Comparison of ENCODE assay signal across 14 cellular contexts in the genomic region with DNA sequence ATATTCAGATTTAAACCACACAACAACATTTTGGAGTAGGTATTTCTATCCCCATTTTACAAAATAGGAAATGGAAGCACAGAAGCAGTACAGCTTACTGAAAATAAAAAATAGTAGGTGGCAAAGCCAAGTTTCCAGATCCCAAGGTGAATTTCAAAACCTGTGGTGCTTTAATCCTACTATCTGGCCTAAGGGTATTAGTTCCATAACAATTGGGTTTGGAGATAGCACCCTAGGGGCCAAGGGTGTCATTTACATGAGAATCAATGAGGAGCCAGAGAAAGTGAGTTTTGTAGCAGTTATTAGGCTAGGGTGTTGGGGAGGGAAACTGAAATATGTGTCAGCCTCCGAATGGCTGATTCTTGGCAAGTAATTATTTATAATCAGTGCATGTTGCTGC. TPM values are rescaled to one million over a fixed set of nuclear protein-coding genes. Genes with fewer than 3 reads are reported as not detected.
DNase-seq lines count a peak whose midpoint lies in the region; ATAC-seq and TF ChIP-seq lines count a peak whose summit lies in the region.
"Had no signal": no experiment of that assay in that cellular context is flagged by ENCODE, and none has a peak within 500 bp of the region (broad histone marks: within the 10 kb centered on the region; RNA-seq: fewer than 3 reads in every experiment).

No MANE protein-coding gene starts in this region.

- intact Hi-C loops in mammary epithelial cell (cut with micrococcal nuclease) (no loop called here), MCF 10A (cut with micrococcal nuclease) (no loop called here), body of pancreas (cut with DNase I) (no loop called here)

- no peaks in the 10 kb centered on the region for H3K9me3 ChIP-seq in mammary epithelial cell (replicated peaks; ENCODE audit: insufficient read depth, low read length)
- no peaks in the 10 kb centered on the region for H3K9me3 ChIP-seq in iPS-18c (ENCODE audit: control insufficient read depth, insufficient read depth, low read length)
- no peaks in the 10 kb centered on the region for H3K9me3 ChIP-seq in body of pancreas
- H3K9me3 ChIP-seq in osteoblast (ENCODE audit: low read depth, low read length) = no peaks in the 10 kb centered on the region

- H3K79me2 ChIP-seq in mammary epithelial cell (ENCODE audit: insufficient read depth, low read length) = peaks cover 57% of the 10 kb centered on the region
- H3K79me2 ChIP-seq in osteoblast (ENCODE audit: insufficient read depth, low read length) = no peaks in the 10 kb centered on the region

- no peaks in the 10 kb centered on the region for H3K36me3 Mint-ChIP-seq in MCF 10A (ENCODE audit: insufficient read depth, unreplicated experiment)
- peaks cover 15% of the 10 kb centered on the region for H3K36me3 Mint-ChIP-seq in WTC11
- H3K36me3 Mint-ChIP-seq: CD14-positive monocyte; CD8-positive, alpha-beta memory T cell had no signal

- TF ChIP-seq CTCF in mammary epithelial cell (conservative IDR thresholded peaks at IDR 0.05 in 1 of 2, IDR thresholded peaks at IDR 0.05 in 1 of 2; ENCODE audit: extremely low read depth in 1 of 2, insufficient read depth in 1 of 2, low read depth in 1 of 2, low read length in 2 of 2) (no peak), MCF 10A (IDR thresholded peaks at IDR 0.05; ENCODE audit: unreplicated experiment) (no peak), WTC11 (IDR thresholded peaks at IDR 0.05) (no peak), body of pancreas (IDR thresholded peaks at IDR 0.05) (no peak), osteoblast (IDR thresholded peaks at IDR 0.05; ENCODE audit: extremely low read depth, low read depth, low read length) (no peak)

- DNase-seq in mammary epithelial cell (no peak), MCF 10A (ENCODE audit: unreplicated experiment) (no peak), WTC11 (ENCODE audit: low spot score) (no peak), body of pancreas (no peak), osteoblast (ENCODE audit: insufficient read length, low spot score, missing footprints) (no peak), KG1 (lab: John Stamatoyannopoulos, UW) (no peak)
- DNase-seq: CD8-positive, alpha-beta memory T cell; DMS 273 treated with DMSO at 0.1 percent for 48 hours; HFFc6 had no signal

- no peak overlapping the region for H3K9ac ChIP-seq in mammary epithelial cell (ENCODE audit: insufficient read depth, low read length)

- dilution Hi-C loops in mammary epithelial cell (cut with HindIII; ENCODE audit: low sequenced_read_pairs) = no loop called here

- no peak overlapping the region for H3K4me3 ChIP-seq in mammary epithelial cell (replicated peaks in 1 of 3; ENCODE audit: insufficient read depth in 1 of 3, low read depth in 2 of 3, low read length in 3 of 3)
- peak overlapping the region; percentile 22; the same call in 1 of the 2 replicates for H3K4me3 ChIP-seq in iPS-18c (ENCODE audit: insufficient read depth, low read depth, low read length)
- H3K4me3 ChIP-seq in body of pancreas = no peak overlapping the region
- no peak overlapping the region for H3K4me3 ChIP-seq in osteoblast (ENCODE audit: insufficient read depth, low read length)
- H3K4me3 ChIP-seq: K562 had no signal

- WGBS in mammary epithelial cell (ENCODE audit: low coverage, missing lambda C conversion rate) = 88% methylated on average over 1 of the region's 1 CpG
- 96 to 100% methylated on average over 1 of the region's 1 CpG for WGBS in body of pancreas, 2 donors

- TF ChIP-seq POLR2A in body of pancreas (IDR thresholded peaks at IDR 0.05) = no peak

- ATAC-seq in WTC11 (peak; percentile 92), body of pancreas (no peak), GM18867 (IDR thresholded peaks at IDR 0.05; ENCODE audit: unreplicated experiment) (no peak)
- ATAC-seq: K562 had no signal

- H3K4me1 ChIP-seq in mammary epithelial cell (ENCODE audit: insufficient read depth, low read length) (no peaks in the 10 kb centered on the region), body of pancreas (no peaks in the 10 kb centered on the region), osteoblast (ENCODE audit: insufficient read depth, low read length) (peaks cover 2% of the 10 kb centered on the region)

- H3K27ac ChIP-seq in mammary epithelial cell (ENCODE audit: insufficient read depth, low read depth, low read length) = no peak overlapping the region
- no peak overlapping the region for H3K27ac ChIP-seq in body of pancreas
- H3K27ac ChIP-seq in osteoblast (ENCODE audit: low read depth, low read length) = no peak overlapping the region
- H3K27ac ChIP-seq: 22Rv1 had no signal

- peaks cover 3% of the 10 kb centered on the region for H3K36me3 ChIP-seq in mammary epithelial cell (ENCODE audit: insufficient read depth, low read length)
- no peaks in the 10 kb centered on the region for H3K36me3 ChIP-seq in body of pancreas (replicated peaks in 1 of 2; ENCODE audit: insufficient read depth in 1 of 2, low read depth in 2 of 2)
- H3K36me3 ChIP-seq in osteoblast (ENCODE audit: insufficient read depth, low read length) = no peaks in the 10 kb centered on the region

- POLR2A ChIA-PET in MCF 10A (lab: Yijun Ruan, JAX) (interaction anchor here (0.6 kb wide), 2 partner anchors 16 to 41 kb away, joined by 3 to 4 read pairs; no protein-coding TSS in a partner anchor), WTC11 (lab: Charles Lee) (no interaction called here)

- CTCF ChIA-PET in mammary epithelial cell (lab: Charles Lee; ENCODE audit: low non-redundant PET) = no interaction called here
- CTCF ChIA-PET in MCF 10A (lab: Yijun Ruan, JAX) = no interaction called here
- CTCF ChIA-PET in WTC11 (lab: Charles Lee) = no interaction called here

- BruUV-seq in mammary epithelial cell (replicated peaks; lab: Mats Ljungman, UMichigan) (TSS peak; percentile 8), MCF 10A (replicated peaks; lab: Mats Ljungman, UMichigan) (no TSS peak)

- no peak overlapping the region for H3K4me2 ChIP-seq in mammary epithelial cell (ENCODE audit: insufficient read depth, low read depth, low read length)
- no peak overlapping the region for H3K4me2 ChIP-seq in osteoblast (ENCODE audit: insufficient read depth, low read length)

- no peak overlapping the region for H3K27ac Mint-ChIP-seq in MCF 10A (ENCODE audit: low read depth, unreplicated experiment)
- H3K27ac Mint-ChIP-seq in WTC11 = no peak overlapping the region
- H3K27ac Mint-ChIP-seq: CD8-positive, alpha-beta memory T cell; HFFc6 had no signal

- H3K9me3 Mint-ChIP-seq in MCF 10A (ENCODE audit: unreplicated experiment) = no peaks in the 10 kb centered on the region
- peaks cover 7% of the 10 kb centered on the region for H3K9me3 Mint-ChIP-seq in WTC11
- H3K9me3 Mint-ChIP-seq: HFFc6 had no signal

- no peaks in the 10 kb centered on the region for H3K27me3 ChIP-seq in mammary epithelial cell (ENCODE audit: insufficient read depth, low read length)
- no peaks in the 10 kb centered on the region for H3K27me3 ChIP-seq in body of pancreas
- no peaks in the 10 kb centered on the region for H3K27me3 ChIP-seq in osteoblast (ENCODE audit: insufficient read depth, low read length)

- no peak overlapping the region for H3K4me3 Mint-ChIP-seq in MCF 10A (ENCODE audit: unreplicated experiment)
- no peak overlapping the region for H3K4me3 Mint-ChIP-seq in WTC11
- H3K4me3 Mint-ChIP-seq: CD14-positive monocyte; CD8-positive, alpha-beta memory T cell; HFFc6 had no signal

- peaks cover 5% of the 10 kb centered on the region for H3K4me1 Mint-ChIP-seq in MCF 10A (ENCODE audit: insufficient read depth, unreplicated experiment)
- peaks cover 43% of the 10 kb centered on the region for H3K4me1 Mint-ChIP-seq in WTC11
- H3K4me1 Mint-ChIP-seq: CD14-positive monocyte; CD8-positive, alpha-beta memory T cell had no signal

- no peaks in the 10 kb centered on the region for H4K20me1 ChIP-seq in mammary epithelial cell (ENCODE audit: insufficient read depth, low read length)
- H4K20me1 ChIP-seq in osteoblast (ENCODE audit: insufficient read depth, low read length) = no peaks in the 10 kb centered on the region

- H2AFZ ChIP-seq in mammary epithelial cell (ENCODE audit: low read depth, low read length) (no peak overlapping the region), osteoblast (ENCODE audit: low read length) (no peak overlapping the region)

- in situ Hi-C loops in mammary epithelial cell (cut with MboI; ENCODE audit: low sequenced_read_pairs in 2 of 2) = no loop called here

- no peaks in the 10 kb centered on the region for H3K27me3 Mint-ChIP-seq in MCF 10A (ENCODE audit: insufficient read depth, unreplicated experiment)
- peaks cover 71% of the 10 kb centered on the region for H3K27me3 Mint-ChIP-seq in WTC11 (ENCODE audit: low read depth)

TF ChIP-seq in WTC11, 78 proteins besides CTCF, POLR2A, EP300 and RAD21:
- TF ChIP-seq GTF2I (CRISPR knock-in tag; conservative IDR thresholded peaks at IDR 0.05) = peak; percentile 89; the same call in 1 of the 2 replicates
- TF ChIP-seq, protein P1, sequence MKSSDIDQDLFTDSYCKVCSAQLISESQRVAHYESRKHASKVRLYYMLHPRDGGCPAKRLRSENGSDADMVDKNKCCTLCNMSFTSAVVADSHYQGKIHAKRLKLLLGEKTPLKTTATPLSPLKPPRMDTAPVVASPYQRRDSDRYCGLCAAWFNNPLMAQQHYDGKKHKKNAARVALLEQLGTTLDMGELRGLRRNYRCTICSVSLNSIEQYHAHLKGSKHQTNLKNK (CRISPR knock-in tag; IDR thresholded peaks at IDR 0.05) = 0 out of 2 replicates have a peak, but pooled peaks have one; percentile 23
- TF ChIP-seq TEAD1 (CRISPR knock-in tag; IDR thresholded peaks at IDR 0.05) = 0 out of 2 replicates have a peak, but pooled peaks have one; percentile 28
- peak; percentile 56 for TF ChIP-seq ZNF121 (CRISPR knock-in tag; IDR thresholded peaks at IDR 0.05)
- TF ChIP-seq JUN (CRISPR knock-in tag; IDR thresholded peaks at IDR 0.05) = no peak
- peak; percentile 75 for TF ChIP-seq ZNF423 (CRISPR knock-in tag; IDR thresholded peaks at IDR 0.05)
- no peak for TF ChIP-seq NR2C2 (CRISPR knock-in tag; IDR thresholded peaks at IDR 0.05)

RNA-seq across cellular contexts. Expression of a gene that starts 24.9 kb away (rescaled TPM):
- total RNA-seq in mammary epithelial cell (10 to 100 TPM; 32.2 to 32.9 TPM), MCF 10A (2022) (26.2 and 43.1 TPM in 2 replicates), WTC11 (2021) (7.4 to 9.2 TPM (median 8.3 TPM) in 3 replicates), body of pancreas (1 to 10 TPM in 1 of 2 donors, under 1 TPM in 1; 0.26 to 2.0 TPM), osteoblast (5.4 and 5.9 TPM in 2 replicates)
- polyA plus RNA-seq in mammary epithelial cell = 15.1 TPM
- polyA minus RNA-seq in mammary epithelial cell = 26.4 TPM
- polyA plus RNA-seq: CD14-positive monocyte had no signal
